ENCODE assay signal across 19 cellular contexts in genomic region chr10:63467833-63468232, GRCh38. TPM values are rescaled to one million over a fixed set of nuclear protein-coding genes. Genes with fewer than 3 reads are reported as not detected.
DNase-seq lines count a peak whose midpoint lies in the region; ATAC-seq and TF ChIP-seq lines count a peak whose summit lies in the region.
"Had no signal": no experiment of that assay in that cellular context is flagged by ENCODE, and none has a peak within 500 bp of the region (broad histone marks: within the 10 kb centered on the region; RNA-seq: fewer than 3 reads in every experiment).

No MANE protein-coding gene starts in this region.

- no peaks in the 10 kb centered on the region for H3K27me3 Mint-ChIP-seq in stimulated activated naive CD8-positive, alpha-beta T cell treated with anti-CD3 and anti-CD28 coated beads, Interleukin-15, amount 100 ng/mL, for 72 hours
- H3K27me3 Mint-ChIP-seq: B cell had no signal

- peak; percentile 8 for DNase-seq in AG20443 (ENCODE audit: low spot score)
- DNase-seq in GM23248: peak; percentile 56
- DNase-seq in RPMI7951 (ENCODE audit: low read depth): peak; percentile 20
- peak; percentile 56 for DNase-seq in fibroblast of mammary gland (ENCODE audit: low read depth)
- DNase-seq in GOT3 (lab: John Stamatoyannopoulos, UW): no peak
- no peak for DNase-seq in erythroblast (lab: John Stamatoyannopoulos, UW)
- DNase-seq in activated CD4-positive, alpha-beta T cell treated with anti-CD3 and anti-CD28 coated beads, Interleukin-2, amount 50 U/mL, for 4 hours: no peak
- no peak for DNase-seq in stimulated activated naive CD8-positive, alpha-beta T cell treated with anti-CD3 and anti-CD28 coated beads, Interleukin-15, amount 100 ng/mL, for 72 hours
- DNase-seq: activated CD8-positive, alpha-beta memory T cell treated with anti-CD3 and anti-CD28 coated beads, Interleukin-2, amount 50 U/mL, for 48 hours; activated effector memory CD4-positive, alpha-beta T cell treated with anti-CD3 and anti-CD28 coated beads, Interleukin-2, amount 50 U/mL, for 16 hours; cerebellar nuclear complex; mesendoderm; MG63; NCI-H510A treated with DMSO at 0.1 percent for 48 hours; OCI-M1; T-helper 9 cell had no signal

- no peaks in the 10 kb centered on the region for H3K27me3 ChIP-seq in GM23248 (replicated peaks; ENCODE audit: insufficient read depth)
- H3K27me3 ChIP-seq: MG63, SJSA1 had no signal

- no peak overlapping the region for H3K9ac ChIP-seq in GM23248

- no peak for ATAC-seq in stimulated activated naive CD8-positive, alpha-beta T cell treated with anti-CD3 and anti-CD28 coated beads, Interleukin-15, amount 100 ng/mL, for 72 hours

- no peaks in the 10 kb centered on the region for H3K9me3 ChIP-seq in GM23248 (ENCODE audit: low read depth)
- H3K9me3 ChIP-seq: MG63, SJSA1, thoracic aorta had no signal

- peaks cover 17% of the 10 kb centered on the region for H3K4me1 Mint-ChIP-seq in stimulated activated naive CD8-positive, alpha-beta T cell treated with anti-CD3 and anti-CD28 coated beads, Interleukin-15, amount 100 ng/mL, for 72 hours

- no peak for TF ChIP-seq CTCF in fibroblast of mammary gland (conservative IDR thresholded peaks at IDR 0.05; ENCODE audit: control insufficient read depth, insufficient read depth, low read depth, low read length)

- H3K4me2 ChIP-seq in GM23248 (ENCODE audit: unreplicated experiment): peak overlapping the region; percentile 37

- H3K9me2 ChIP-seq in GM23248 (ENCODE audit: insufficient read depth): no peaks in the 10 kb centered on the region

- H2AFZ ChIP-seq in GM23248: no peak overlapping the region

- peak overlapping the region; percentile 81 for H3K27ac ChIP-seq in GM23248
- H3K27ac ChIP-seq: SJSA1, thoracic aorta had no signal

- no peak overlapping the region for H3K4me3 Mint-ChIP-seq in stimulated activated naive CD8-positive, alpha-beta T cell treated with anti-CD3 and anti-CD28 coated beads, Interleukin-15, amount 100 ng/mL, for 72 hours
- H3K4me3 Mint-ChIP-seq: B cell had no signal

- TF ChIP-seq POLR2A in erythroblast (IDR thresholded peaks at IDR 0.05; ENCODE audit: low read length): no peak

- H3K36me3 ChIP-seq in GM23248 (ENCODE audit: low read depth): no peaks in the 10 kb centered on the region
- H3K36me3 ChIP-seq: MG63, thoracic aorta had no signal

- H3K79me2 ChIP-seq in GM23248 (ENCODE audit: insufficient read depth): peaks cover 91% of the 10 kb centered on the region

- H3K4me1 ChIP-seq in GM23248 (ENCODE audit: insufficient read depth): peaks cover 33% of the 10 kb centered on the region

- 39 to 45% methylated on average over 1 of the region's 1 CpG for WGBS in GM23248 (ENCODE audit: low coverage in 1 of 2, low lambda C conversion rate in 2 of 2, missing lambda C conversion rate in 2 of 2), 2 experiments

- no peaks in the 10 kb centered on the region for H3K9me3 Mint-ChIP-seq in stimulated activated naive CD8-positive, alpha-beta T cell treated with anti-CD3 and anti-CD28 coated beads, Interleukin-15, amount 100 ng/mL, for 72 hours

- H3K4me3 ChIP-seq in GM23248 (no peak overlapping the region), fibroblast of mammary gland (ENCODE audit: control insufficient read depth, low read depth, low read length) (no peak overlapping the region)
- H3K4me3 ChIP-seq: MG63, SJSA1, thoracic aorta had no signal

- in situ Hi-C loops in GM23248 (cut with MboI): no loop called here

- peaks cover 26% of the 10 kb centered on the region for H3F3A ChIP-seq in GM23248 (ENCODE audit: insufficient read depth)

- H4K20me1 ChIP-seq in GM23248 (ENCODE audit: insufficient read depth): peaks cover 6% of the 10 kb centered on the region; the same call in 1 of the 2 replicates

- no peak overlapping the region for H3K27ac Mint-ChIP-seq in stimulated activated naive CD8-positive, alpha-beta T cell treated with anti-CD3 and anti-CD28 coated beads, Interleukin-15, amount 100 ng/mL, for 72 hours
- H3K27ac Mint-ChIP-seq: B cell had no signal

RNA-seq across cellular contexts. Expression of gene JMJD1C, which starts 2.1 kb away (rescaled TPM):
- total RNA-seq in GM23248 (2014; rRNA removed; shearing (Covaris generic)): 74.3 and 76.5 TPM in 2 replicates
- 30.3 and 34.6 TPM in 2 replicates for polyA plus RNA-seq in GM23248 (2016; fragmentation: Nextera tagmentation; extraction: Ambion mirVana)
- 43.8 and 57.0 TPM in 2 replicates for total RNA-seq in RPMI7951 (2014; rRNA removed; shearing (Covaris generic))

RNA-seq across cellular contexts. Expression of gene REEP3, which starts 53.4 kb away (rescaled TPM):
- 72.1 and 76.6 TPM in 2 replicates for total RNA-seq in GM23248 (2014; rRNA removed; shearing (Covaris generic))
- polyA plus RNA-seq in GM23248 (2016; fragmentation: Nextera tagmentation; extraction: Ambion mirVana): 66.1 and 69.9 TPM in 2 replicates
- total RNA-seq in RPMI7951 (2014; rRNA removed; shearing (Covaris generic)): 57.6 and 62.0 TPM in 2 replicates

Comparison
In these comparisons a context has a peak if more than half of its experiments do, and no peak if none do; other contexts are left out.
1. DNase-seq: peak in AG20443 (single experiment), GM23248 (single experiment), RPMI7951 (single experiment) and fibroblast of mammary gland (single experiment); none in GOT3 (single experiment), erythroblast (0 of 2), activated CD4-positive, alpha-beta T cell treated with anti-CD3 and anti-CD28 coated beads, Interleukin-2, amount 50 U/mL, for 4 hours (0 of 2) and stimulated activated naive CD8-positive, alpha-beta T cell treated with anti-CD3 and anti-CD28 coated beads, Interleukin-15, amount 100 ng/mL, for 72 hours (0 of 2).